15 cellular contexts compared by ENCODE assay signal in genomic region chr5:179319741-179320281, GRCh38. TPM values are rescaled to one million over a fixed set of nuclear protein-coding genes. Genes with fewer than 3 reads are reported as not detected.
A peak's percentile ranks its signal among the peaks of the same experiment; 100 is the strongest.
DNase-seq lines count a peak whose midpoint lies in the region; ATAC-seq, FAIRE-seq and TF ChIP-seq lines count a peak whose summit lies in the region.
"Had no signal": no experiment of that assay in that cellular context is flagged by ENCODE, and none has a peak within 500 bp of the region (broad histone marks: within the 10 kb centered on the region; RNA-seq: fewer than 3 reads in every experiment).

No MANE protein-coding gene starts in this region.

- H3K4me1 Mint-ChIP-seq in astrocyte (ENCODE audit: low read depth, unreplicated experiment), result peaks cover 11% of the 10 kb centered on the region
- H3K4me1 Mint-ChIP-seq in Calu3 (ENCODE audit: low read depth, unreplicated experiment), result no peaks in the 10 kb centered on the region

- no peak for TF ChIP-seq CTCF in astrocyte (IDR thresholded peaks at IDR 0.05; ENCODE audit: insufficient read depth, low read depth, low read length)
- TF ChIP-seq CTCF in Calu3 (IDR thresholded peaks at IDR 0.05; ENCODE audit: unreplicated experiment), result no peak

- ATAC-seq in sciatic nerve, result peak; percentile 47
- ATAC-seq: activated CD8-positive, alpha-beta T cell treated with anti-CD3 and anti-CD28 coated beads, Interleukin-2, amount 10 ng/mL, durations not matched to agents 7 days and 5 days had no signal

- H3K9me3 Mint-ChIP-seq in astrocyte (ENCODE audit: unreplicated experiment) (peaks cover 7% of the 10 kb centered on the region), Calu3 (ENCODE audit: low read depth, unreplicated experiment) (peaks cover 10% of the 10 kb centered on the region)

- H2AFZ ChIP-seq in astrocyte (ENCODE audit: low read depth, low read length), result peak overlapping the region; percentile 63

- H3K79me2 ChIP-seq in astrocyte (ENCODE audit: insufficient read depth, low read length), result no peaks in the 10 kb centered on the region

- no peak overlapping the region for H3K4me3 Mint-ChIP-seq in astrocyte (ENCODE audit: unreplicated experiment)
- H3K4me3 Mint-ChIP-seq in Calu3 (ENCODE audit: low read depth, unreplicated experiment), result no peak overlapping the region
- H3K4me3 Mint-ChIP-seq: activated CD8-positive, alpha-beta T cell treated with anti-CD3 and anti-CD28 coated beads, Interleukin-2, amount 10 ng/mL, durations not matched to agents 7 days and 5 days; activated naive CD8-positive, alpha-beta T cell had no signal

- H3K27ac Mint-ChIP-seq in astrocyte (ENCODE audit: unreplicated experiment), result no peak overlapping the region
- H3K27ac Mint-ChIP-seq in Calu3 (ENCODE audit: unreplicated experiment), result no peak overlapping the region
- H3K27ac Mint-ChIP-seq: activated CD8-positive, alpha-beta T cell treated with anti-CD3 and anti-CD28 coated beads, Interleukin-2, amount 10 ng/mL, durations not matched to agents 7 days and 5 days; activated naive CD8-positive, alpha-beta T cell had no signal

- no peak overlapping the region for H3K4me3 ChIP-seq in astrocyte (ENCODE audit: insufficient read depth, low read depth, low read length)
- H3K4me3 ChIP-seq: lung, Peyer's patch, testis had no signal

- H3K27me3 ChIP-seq in astrocyte (ENCODE audit: insufficient read depth, low read length), result no peaks in the 10 kb centered on the region
- H3K27me3 ChIP-seq: Peyer's patch, testis had no signal

- H3K27me3 Mint-ChIP-seq in astrocyte (ENCODE audit: low read depth, unreplicated experiment) (peaks cover 29% of the 10 kb centered on the region), Calu3 (ENCODE audit: unreplicated experiment) (no peaks in the 10 kb centered on the region)
- H3K27me3 Mint-ChIP-seq: activated naive CD8-positive, alpha-beta T cell had no signal

- in situ Hi-C loops in G401 (cut with HindIII; ENCODE audit: low sequenced_read_pairs), result no loop called here

- intact Hi-C loops in sciatic nerve (cut with DNase I) (no loop called here), Calu3 (cut with micrococcal nuclease; ENCODE audit: unreplicated experiment) (no loop called here)

- no TSS peak for BruUV-seq in Calu3 (replicated peaks; lab: Mats Ljungman, UMichigan)

- FAIRE-seq in astrocyte (lab: Jason Lieb, UNC), result no peak

- peak overlapping the region; percentile 35 for H3K9ac ChIP-seq in astrocyte (ENCODE audit: low read length)

- no peaks in the 10 kb centered on the region for H3K36me3 ChIP-seq in astrocyte (ENCODE audit: insufficient read depth, low read length)
- H3K36me3 ChIP-seq: Peyer's patch had no signal

- H3K36me3 Mint-ChIP-seq in astrocyte (ENCODE audit: low read depth, unreplicated experiment) (peaks cover 6% of the 10 kb centered on the region), Calu3 (ENCODE audit: insufficient read depth, unreplicated experiment) (peaks cover 5% of the 10 kb centered on the region)
- H3K36me3 Mint-ChIP-seq: activated naive CD8-positive, alpha-beta T cell had no signal

- H3K4me1 ChIP-seq in astrocyte (ENCODE audit: insufficient read depth, low read length), result peaks cover 5% of the 10 kb centered on the region
- H3K4me1 ChIP-seq: Peyer's patch had no signal

- peak; percentile 16 for DNase-seq in G401 (ENCODE audit: low spot score)
- DNase-seq in astrocyte (ENCODE audit: low read depth), result peak; percentile 74
- DNase-seq in hepatic stellate cell (ENCODE audit: low spot score), result peak; percentile 78
- peak; percentile 54 for DNase-seq in sciatic nerve (ENCODE audit: low spot score)
- no peak for DNase-seq in Calu3
- no peak for DNase-seq in CD1c-positive myeloid dendritic cell (ENCODE audit: extremely low spot score)
- DNase-seq in NOMO-1 treated with DMSO at 0.1 percent for 48 hours (lab: John Stamatoyannopoulos, UW; ENCODE audit: unreplicated experiment), result no peak
- DNase-seq in stimulated activated CD4-positive, alpha-beta T cell treated with anti-CD3 and anti-CD28 coated beads, Interleukin-1b, Interleukin-23, amount 100 ng/mL, for 48 hours, result no peak
- DNase-seq: activated CD8-positive, alpha-beta T cell treated with anti-CD3 and anti-CD28 coated beads, Interleukin-2, amount 10 ng/mL, durations not matched to agents 7 days and 5 days; T-helper 9 cell; testis had no signal

- CTCF ChIA-PET in Calu3 (lab: Charles Lee), result interaction anchor here (0.7 kb wide), 2 partner anchors 13 to 56 kb away, joined by 3 to 4 read pairs; no protein-coding TSS in a partner anchor

- no peaks in the 10 kb centered on the region for H3K9me3 ChIP-seq in astrocyte (ENCODE audit: insufficient read depth, low read depth, low read length)
- H3K9me3 ChIP-seq: Peyer's patch, testis had no signal

- H3K27ac ChIP-seq in astrocyte (ENCODE audit: low read depth, low read length), result peak overlapping the region; percentile 38
- H3K27ac ChIP-seq: Peyer's patch, testis had no signal

- H4K20me1 ChIP-seq in astrocyte (ENCODE audit: insufficient read depth, low read length), result no peaks in the 10 kb centered on the region

- peak overlapping the region; percentile 33 for H3K4me2 ChIP-seq in astrocyte (ENCODE audit: low read length)

RNA-seq across cellular contexts. Expression of gene ADAMTS2, which starts 25.4 kb away (rescaled TPM):
- not detected in 2 replicates for total RNA-seq in G401 (2014; rRNA removed; shearing (Covaris generic))
- total RNA-seq in astrocyte (18.8 and 26.6 TPM in 2 replicates), sciatic nerve (25.3 TPM), Calu3 (2022) (not detected in 2 replicates)
- total RNA-seq: activated CD8-positive, alpha-beta T cell treated with anti-CD3 and anti-CD28 coated beads, Interleukin-2, amount 10 ng/mL, durations not matched to agents 7 days and 5 days; dermis microvascular lymphatic vessel endothelial cell had no signal

Comparison
In these comparisons a context has a peak if more than half of its experiments do, and no peak if none do; other contexts are left out.
1. DNase-seq: peak in G401 (single experiment), astrocyte (single experiment), hepatic stellate cell (single experiment) and sciatic nerve (single experiment); none in Calu3 (single experiment), CD1c-positive myeloid dendritic cell (single experiment), NOMO-1 treated with DMSO at 0.1 percent for 48 hours (single experiment) and stimulated activated CD4-positive, alpha-beta T cell treated with anti-CD3 and anti-CD28 coated beads, Interleukin-1b, Interleukin-23, amount 100 ng/mL, for 48 hours (single experiment).
2. RNA of gene ADAMTS2, which starts 25.4 kb away (total RNA-seq): 25.3 TPM in sciatic nerve (single experiment) and 18.8 to 26.6 TPM in astrocyte; not detected in G401 and not detected in Calu3; every median in the first group is over 10 times any median in the second.